Comparison of ENCODE assay signal across 19 cellular contexts in the genomic region with DNA sequence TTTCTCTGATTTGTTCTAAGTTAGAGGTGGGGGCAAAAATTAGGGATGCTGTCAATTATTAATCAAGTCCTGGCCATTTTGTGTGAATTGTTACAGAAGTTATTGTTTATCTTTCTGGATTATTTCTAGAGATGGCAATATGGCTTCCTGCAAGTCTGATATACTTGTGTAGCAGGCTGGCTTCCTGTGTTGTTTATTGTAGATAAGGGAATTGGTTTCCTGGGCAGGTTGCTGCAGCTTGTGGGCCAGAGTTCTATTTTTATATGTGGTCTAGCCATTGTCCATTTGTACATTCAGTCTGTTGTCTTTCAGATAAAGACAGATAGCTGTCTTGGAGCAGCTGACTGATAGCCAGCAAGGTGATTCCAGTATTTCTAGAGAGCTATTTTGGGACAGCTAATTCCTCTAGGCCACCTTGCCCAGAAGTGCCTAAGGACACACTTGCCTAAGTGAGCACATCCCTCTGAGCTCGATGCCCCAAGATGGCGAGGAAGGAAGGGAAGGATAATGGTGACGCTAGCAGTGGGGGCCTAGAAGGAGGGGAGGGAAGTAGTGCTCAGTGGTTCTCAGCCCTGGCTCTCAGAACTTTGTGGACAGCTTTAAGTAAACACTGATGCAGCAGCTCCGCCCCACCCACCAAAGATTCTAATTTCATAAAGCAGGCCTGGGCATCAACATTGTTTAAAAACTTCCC. TPM values are rescaled to one million over a fixed set of nuclear protein-coding genes. Genes with fewer than 3 reads are reported as not detected.
DNase-seq lines count a peak whose midpoint lies in the region; ATAC-seq and TF ChIP-seq lines count a peak whose summit lies in the region.
"Had no signal": no experiment of that assay in that cellular context is flagged by ENCODE, and none has a peak within 500 bp of the region (broad histone marks: within the 10 kb centered on the region; RNA-seq: fewer than 3 reads in every experiment).

No MANE protein-coding gene starts in this region.

- intact Hi-C loops in CD4-positive, alpha-beta T cell (cut with DNase I, micrococcal nuclease) = loop anchor here (2.0 to 10.0 kb wide), 6 partner anchors 211 to 1848 kb away; a partner anchor contains a TSS
- intact Hi-C loops in activated T-helper 1 cell treated with anti-CD3 and anti-CD28 coated beads, Interleukin-12 subunit alpha, Interleukin-12 subunit beta, Interleukin-2, Interleukin-4 antibody, amounts not matched to agents 30 ng/mL and 10 ng/mL and 1 ng/mL, durations not matched to agents 14 hours and 24 hours and 36 hours (cut with micrococcal nuclease) = loop anchor here (1.0 to 10.0 kb wide), 5 partner anchors 212 to 1205 kb away; no protein-coding TSS in a partner anchor

- H2AFZ ChIP-seq in H9 (ENCODE audit: low read length) = no peak overlapping the region

- H3K27ac Mint-ChIP-seq in CD4-positive, alpha-beta T cell = peak overlapping the region; percentile 75
- peak overlapping the region; percentile 35 for H3K27ac Mint-ChIP-seq in activated naive CD8-positive, alpha-beta T cell treated with anti-CD3 and anti-CD28 coated beads, Interleukin-2, amount 50 U/mL, for 24 hours
- H3K27ac Mint-ChIP-seq in activated naive CD4-positive, alpha-beta T cell treated with anti-CD3 and anti-CD28 coated beads, Interleukin-2, amount 50 U/mL, for 72 hours = no peak overlapping the region
- H3K27ac Mint-ChIP-seq in H9 (no peak overlapping the region), glutamatergic neuron (ENCODE audit: unreplicated experiment) (no peak overlapping the region)
- H3K27ac Mint-ChIP-seq in activated T-helper 1 cell treated with anti-CD3 and anti-CD28 coated beads, Interleukin-12 subunit alpha, Interleukin-12 subunit beta, Interleukin-2, Interleukin-4 antibody, amounts not matched to agents 30 ng/mL and 10 ng/mL and 1 ng/mL, durations not matched to agents 14 hours and 24 hours and 36 hours = no peak overlapping the region
- H3K27ac Mint-ChIP-seq: endodermal cell had no signal

- H2BK120ac ChIP-seq in H9 (ENCODE audit: low read depth, low read length, poor library complexity, severe bottlenecking) = no peak overlapping the region

- no peak overlapping the region for H3K18ac ChIP-seq in H9 (ENCODE audit: insufficient read length, low read depth, low read length)

- CTCF ChIA-PET in CD4-positive, alpha-beta T cell (lab: Charles Lee) = interaction anchor here (0.5 to 3.4 kb wide), 3 partner anchors 685 to 1225 kb away, joined by 3 to 17 read pairs (median 4); no protein-coding TSS in a partner anchor

- no peaks in the 10 kb centered on the region for H3K27me3 Mint-ChIP-seq in CD4-positive, alpha-beta T cell
- no peaks in the 10 kb centered on the region for H3K27me3 Mint-ChIP-seq in activated naive CD8-positive, alpha-beta T cell treated with anti-CD3 and anti-CD28 coated beads, Interleukin-2, amount 50 U/mL, for 24 hours
- H3K27me3 Mint-ChIP-seq in H9 (ENCODE audit: low read depth) = no peaks in the 10 kb centered on the region
- H3K27me3 Mint-ChIP-seq in activated T-helper 1 cell treated with anti-CD3 and anti-CD28 coated beads, Interleukin-12 subunit alpha, Interleukin-12 subunit beta, Interleukin-2, Interleukin-4 antibody, amounts not matched to agents 30 ng/mL and 10 ng/mL and 1 ng/mL, durations not matched to agents 14 hours and 24 hours and 36 hours (ENCODE audit: insufficient read depth) = no peaks in the 10 kb centered on the region
- H3K27me3 Mint-ChIP-seq in glutamatergic neuron (ENCODE audit: unreplicated experiment) = peaks cover 3% of the 10 kb centered on the region

- H4K91ac ChIP-seq in H9 (ENCODE audit: insufficient read length, low read depth, low read length) = no peak overlapping the region

- no peak overlapping the region for H3K23ac ChIP-seq in H9 (ENCODE audit: insufficient read length, low read depth, low read length)

- H3K9me3 ChIP-seq in CD4-positive, alpha-beta T cell (ENCODE audit: control insufficient read depth, low read length) = no peaks in the 10 kb centered on the region
- H3K9me3 ChIP-seq in H9 (ENCODE audit: control insufficient read depth, low read depth, low read length) = no peaks in the 10 kb centered on the region
- H3K9me3 ChIP-seq: breast epithelium, gastrocnemius medialis, psoas muscle had no signal

- no peak overlapping the region for H3K4me2 ChIP-seq in H9 (ENCODE audit: insufficient read depth, insufficient read length, low read length)

- H3K9me3 Mint-ChIP-seq in CD4-positive, alpha-beta T cell = no peaks in the 10 kb centered on the region
- no peaks in the 10 kb centered on the region for H3K9me3 Mint-ChIP-seq in activated naive CD8-positive, alpha-beta T cell treated with anti-CD3 and anti-CD28 coated beads, Interleukin-2, amount 50 U/mL, for 24 hours
- H3K9me3 Mint-ChIP-seq in activated naive CD4-positive, alpha-beta T cell treated with anti-CD3 and anti-CD28 coated beads, Interleukin-2, amount 50 U/mL, for 72 hours = no peaks in the 10 kb centered on the region
- no peaks in the 10 kb centered on the region for H3K9me3 Mint-ChIP-seq in H9
- H3K9me3 Mint-ChIP-seq in activated T-helper 1 cell treated with anti-CD3 and anti-CD28 coated beads, Interleukin-12 subunit alpha, Interleukin-12 subunit beta, Interleukin-2, Interleukin-4 antibody, amounts not matched to agents 30 ng/mL and 10 ng/mL and 1 ng/mL, durations not matched to agents 14 hours and 24 hours and 36 hours = no peaks in the 10 kb centered on the region
- no peaks in the 10 kb centered on the region for H3K9me3 Mint-ChIP-seq in glutamatergic neuron (ENCODE audit: unreplicated experiment)
- H3K9me3 Mint-ChIP-seq: endodermal cell had no signal

- H3K36me3 Mint-ChIP-seq in CD4-positive, alpha-beta T cell (ENCODE audit: low read depth) = no peaks in the 10 kb centered on the region
- H3K36me3 Mint-ChIP-seq in activated naive CD8-positive, alpha-beta T cell treated with anti-CD3 and anti-CD28 coated beads, Interleukin-2, amount 50 U/mL, for 24 hours (ENCODE audit: low read depth) = no peaks in the 10 kb centered on the region
- no peaks in the 10 kb centered on the region for H3K36me3 Mint-ChIP-seq in activated naive CD4-positive, alpha-beta T cell treated with anti-CD3 and anti-CD28 coated beads, Interleukin-2, amount 50 U/mL, for 72 hours
- H3K36me3 Mint-ChIP-seq in H9 (ENCODE audit: insufficient read depth in 1 of 3, low read depth in 3 of 3) (no peaks in the 10 kb centered on the region), glutamatergic neuron (ENCODE audit: unreplicated experiment) (no peaks in the 10 kb centered on the region)
- no peaks in the 10 kb centered on the region for H3K36me3 Mint-ChIP-seq in activated T-helper 1 cell treated with anti-CD3 and anti-CD28 coated beads, Interleukin-12 subunit alpha, Interleukin-12 subunit beta, Interleukin-2, Interleukin-4 antibody, amounts not matched to agents 30 ng/mL and 10 ng/mL and 1 ng/mL, durations not matched to agents 14 hours and 24 hours and 36 hours (ENCODE audit: low read depth)

- POLR2A ChIA-PET in CD4-positive, alpha-beta T cell (lab: Charles Lee) = interaction anchor here (1.1 to 2.8 kb wide), 6 partner anchors 24 to 1008 kb away, joined by 3 to 14 read pairs (median 10); a partner anchor contains a TSS

- no peak for DNase-seq in CD4-positive, alpha-beta T cell
- DNase-seq in NCI-H146 (lab: John Stamatoyannopoulos, UW) (peak; percentile 44), myocyte (ENCODE audit: low read depth) (peak; percentile 21), H9 (no peak), glutamatergic neuron (no peak)
- no peak for DNase-seq in activated naive CD8-positive, alpha-beta T cell treated with anti-CD3 and anti-CD28 coated beads, Interleukin-2, amount 50 U/mL, for 24 hours
- DNase-seq in activated naive CD4-positive, alpha-beta T cell treated with anti-CD3 and anti-CD28 coated beads, Interleukin-2, amount 50 U/mL, for 72 hours (ENCODE audit: low spot score in 2 of 2) = no peak
- no peak for DNase-seq in activated T-helper 1 cell treated with anti-CD3 and anti-CD28 coated beads, Interleukin-12 subunit alpha, Interleukin-12 subunit beta, Interleukin-2, Interleukin-4 antibody, amounts not matched to agents 30 ng/mL and 10 ng/mL and 1 ng/mL, durations not matched to agents 14 hours and 24 hours and 36 hours (ENCODE audit: low spot score)
- DNase-seq: activated gamma-delta T cell; DND-41; endodermal cell; gastrocnemius medialis; NCI-H1694; NCI-H524 treated with DMSO at 0.1 percent for 48 hours; psoas muscle; RPMI8226; stimulated activated CD4-positive, alpha-beta T cell treated with anti-CD3 and anti-CD28 coated beads, Interleukin-1b, Interleukin-23, amount 100 ng/mL, for 48 hours had no signal

- no peak overlapping the region for H2BK15ac ChIP-seq in H9 (ENCODE audit: low read depth, low read length)

- no peak for TF ChIP-seq CTCF in CD4-positive, alpha-beta T cell (IDR thresholded peaks at IDR 0.05)
- TF ChIP-seq CTCF in H9 (conservative IDR thresholded peaks at IDR 0.05) = no peak
- TF ChIP-seq CTCF in glutamatergic neuron (IDR thresholded peaks at IDR 0.05; ENCODE audit: partially characterized antibody, unreplicated experiment) = no peak

- H4K8ac ChIP-seq in H9 (replicated peaks; ENCODE audit: insufficient read length, low read depth, low read length) = no peak overlapping the region

- peaks cover 27% of the 10 kb centered on the region for H3K4me1 Mint-ChIP-seq in CD4-positive, alpha-beta T cell (ENCODE audit: low read depth)
- peaks cover 25% of the 10 kb centered on the region for H3K4me1 Mint-ChIP-seq in activated naive CD8-positive, alpha-beta T cell treated with anti-CD3 and anti-CD28 coated beads, Interleukin-2, amount 50 U/mL, for 24 hours
- H3K4me1 Mint-ChIP-seq in H9 (peaks cover 20 to 29% of the 10 kb centered on the region in 2 experiments), glutamatergic neuron (ENCODE audit: low read depth, unreplicated experiment) (no peaks in the 10 kb centered on the region)
- H3K4me1 Mint-ChIP-seq in activated T-helper 1 cell treated with anti-CD3 and anti-CD28 coated beads, Interleukin-12 subunit alpha, Interleukin-12 subunit beta, Interleukin-2, Interleukin-4 antibody, amounts not matched to agents 30 ng/mL and 10 ng/mL and 1 ng/mL, durations not matched to agents 14 hours and 24 hours and 36 hours (ENCODE audit: low read depth) = peaks cover 10% of the 10 kb centered on the region

- H3K4me3 Mint-ChIP-seq in CD4-positive, alpha-beta T cell = no peak overlapping the region
- no peak overlapping the region for H3K4me3 Mint-ChIP-seq in activated naive CD8-positive, alpha-beta T cell treated with anti-CD3 and anti-CD28 coated beads, Interleukin-2, amount 50 U/mL, for 24 hours
- H3K4me3 Mint-ChIP-seq in H9 = no peak overlapping the region
- H3K4me3 Mint-ChIP-seq in activated T-helper 1 cell treated with anti-CD3 and anti-CD28 coated beads, Interleukin-12 subunit alpha, Interleukin-12 subunit beta, Interleukin-2, Interleukin-4 antibody, amounts not matched to agents 30 ng/mL and 10 ng/mL and 1 ng/mL, durations not matched to agents 14 hours and 24 hours and 36 hours = no peak overlapping the region
- H3K4me3 Mint-ChIP-seq in glutamatergic neuron (ENCODE audit: unreplicated experiment) = no peak overlapping the region
- H3K4me3 Mint-ChIP-seq: endodermal cell had no signal

- no peak overlapping the region for H2BK12ac ChIP-seq in H9 (ENCODE audit: insufficient read length, low read depth, low read length)

- no peak overlapping the region for H3K27ac ChIP-seq in CD4-positive, alpha-beta T cell (ENCODE audit: low read depth, low read length)
- H3K27ac ChIP-seq in H9 (ENCODE audit: insufficient read length, low read depth, low read length) = no peak overlapping the region
- H3K27ac ChIP-seq: breast epithelium, gastrocnemius medialis, psoas muscle had no signal

- H2BK20ac ChIP-seq in H9 (ENCODE audit: low read depth, low read length, poor library complexity, severe bottlenecking) = no peak overlapping the region

- no peak overlapping the region for H3K9ac ChIP-seq in H9 (ENCODE audit: extremely low read depth, insufficient read length, low read length)

- no peak overlapping the region for H3K4ac ChIP-seq in H9 (ENCODE audit: low read depth, low read length)

- peak; percentile 23 for ATAC-seq in CD4-positive, alpha-beta T cell (ENCODE audit: poor library complexity)
- no peak for ATAC-seq in activated naive CD8-positive, alpha-beta T cell treated with anti-CD3 and anti-CD28 coated beads, Interleukin-2, amount 50 U/mL, for 24 hours
- no peak for ATAC-seq in activated naive CD4-positive, alpha-beta T cell treated with anti-CD3 and anti-CD28 coated beads, Interleukin-2, amount 50 U/mL, for 72 hours
- ATAC-seq: gastrocnemius medialis had no signal

- H3K14ac ChIP-seq in H9 (ENCODE audit: insufficient read depth, low read length) = no peak overlapping the region

- no peaks in the 10 kb centered on the region; the same call in 1 of the 2 replicates for H3K4me1 ChIP-seq in H9 (ENCODE audit: insufficient read depth, low read length)
- H3K4me1 ChIP-seq: breast epithelium, gastrocnemius medialis, psoas muscle had no signal

- H3K27me3 ChIP-seq in CD4-positive, alpha-beta T cell (ENCODE audit: control insufficient read depth, insufficient read depth, low read length) = no peaks in the 10 kb centered on the region
- H3K27me3 ChIP-seq in H9 (ENCODE audit: insufficient read depth, low read length) = no peaks in the 10 kb centered on the region
- H3K27me3 ChIP-seq: breast epithelium, gastrocnemius medialis had no signal

- H3K79me2 ChIP-seq in H9 (ENCODE audit: insufficient read depth, low read length) = no peaks in the 10 kb centered on the region

- WGBS in H9 (ENCODE audit: extremely low coverage, insufficient read length, low lambda C conversion rate) = no CpG with 5 or more reads among the region's 4 CpGs

- H3K79me1 ChIP-seq in H9 (ENCODE audit: insufficient read depth, low read depth, low read length, poor library complexity, severe bottlenecking) = no peaks in the 10 kb centered on the region

- H3K23me2 ChIP-seq in H9 (ENCODE audit: insufficient read length, low read depth, low read length, poor library complexity, severe bottlenecking) = no peaks in the 10 kb centered on the region

- H2AK5ac ChIP-seq in H9 (ENCODE audit: insufficient read length, low read length) = no peak overlapping the region

- H3K56ac ChIP-seq in H9 (ENCODE audit: insufficient read length, low read depth, low read length) = no peak overlapping the region

- no peak overlapping the region for H4K5ac ChIP-seq in H9 (ENCODE audit: insufficient read length, low read depth, low read length)

- no peaks in the 10 kb centered on the region for H4K20me1 ChIP-seq in H9 (ENCODE audit: control insufficient read depth, insufficient read depth, insufficient read length)

- H3T11ph ChIP-seq in H9 (ENCODE audit: low read length) = no peak overlapping the region

- no peak overlapping the region for H2BK5ac ChIP-seq in H9 (ENCODE audit: insufficient read length, low read length)

RNA-seq across cellular contexts. Expression of a gene that starts 25.5 kb away (rescaled TPM):
- total RNA-seq in CD4-positive, alpha-beta T cell = not detected
- total RNA-seq in myocyte = 7.3 and 7.8 TPM in 2 replicates
- polyA plus RNA-seq in myocyte (2012) = 4.0 TPM
- under 1 TPM in 1 of 2 donors, not detected in 1; 0.34 TPM for total RNA-seq in activated naive CD4-positive, alpha-beta T cell treated with anti-CD3 and anti-CD28 coated beads, Interleukin-2, amount 50 U/mL, for 72 hours
- total RNA-seq in H9 (2021) = not detected in 2 replicates
- not detected in 2 replicates for total RNA-seq in activated T-helper 1 cell treated with anti-CD3 and anti-CD28 coated beads, Interleukin-12 subunit alpha, Interleukin-12 subunit beta, Interleukin-2, Interleukin-4 antibody, amounts not matched to agents 30 ng/mL and 10 ng/mL and 1 ng/mL, durations not matched to agents 14 hours and 24 hours and 36 hours
- not detected for total RNA-seq in glutamatergic neuron (ENCODE audit: unreplicated experiment)
- total RNA-seq: endodermal cell had no signal
- polyA plus RNA-seq: keratinocyte had no signal

RNA-seq across cellular contexts. Expression of a gene that starts 31.7 kb away (rescaled TPM):
- not detected for total RNA-seq in CD4-positive, alpha-beta T cell
- total RNA-seq in myocyte = not detected in 2 replicates
- polyA plus RNA-seq in myocyte (2012) = not detected
- total RNA-seq in activated naive CD4-positive, alpha-beta T cell treated with anti-CD3 and anti-CD28 coated beads, Interleukin-2, amount 50 U/mL, for 72 hours = not detected
- total RNA-seq in H9 (2021) = 0.35 and 0.61 TPM in 2 replicates
- total RNA-seq in activated T-helper 1 cell treated with anti-CD3 and anti-CD28 coated beads, Interleukin-12 subunit alpha, Interleukin-12 subunit beta, Interleukin-2, Interleukin-4 antibody, amounts not matched to agents 30 ng/mL and 10 ng/mL and 1 ng/mL, durations not matched to agents 14 hours and 24 hours and 36 hours = not detected in 2 replicates
- total RNA-seq in glutamatergic neuron (ENCODE audit: unreplicated experiment) = 1.5 TPM
- total RNA-seq: gastrocnemius medialis, psoas muscle had no signal
- polyA plus RNA-seq: keratinocyte had no signal

Comparison
In these comparisons a context has a peak if more than half of its experiments do, and no peak if none do; other contexts are left out.
1. DNase-seq: peak in NCI-H146 (single experiment) and myocyte (single experiment); none in CD4-positive, alpha-beta T cell (0 of 10), activated naive CD8-positive, alpha-beta T cell treated with anti-CD3 and anti-CD28 coated beads, Interleukin-2, amount 50 U/mL, for 24 hours (single experiment), activated naive CD4-positive, alpha-beta T cell treated with anti-CD3 and anti-CD28 coated beads, Interleukin-2, amount 50 U/mL, for 72 hours (0 of 2), H9 (single experiment), activated T-helper 1 cell treated with anti-CD3 and anti-CD28 coated beads, Interleukin-12 subunit alpha, Interleukin-12 subunit beta, Interleukin-2, Interleukin-4 antibody, amounts not matched to agents 30 ng/mL and 10 ng/mL and 1 ng/mL, durations not matched to agents 14 hours and 24 hours and 36 hours (single experiment) and glutamatergic neuron (single experiment).
2. H3K27ac Mint-ChIP-seq: peak in CD4-positive, alpha-beta T cell (single experiment) and activated naive CD8-positive, alpha-beta T cell treated with anti-CD3 and anti-CD28 coated beads, Interleukin-2, amount 50 U/mL, for 24 hours (single experiment); none in activated naive CD4-positive, alpha-beta T cell treated with anti-CD3 and anti-CD28 coated beads, Interleukin-2, amount 50 U/mL, for 72 hours (0 of 2), H9 (0 of 3), activated T-helper 1 cell treated with anti-CD3 and anti-CD28 coated beads, Interleukin-12 subunit alpha, Interleukin-12 subunit beta, Interleukin-2, Interleukin-4 antibody, amounts not matched to agents 30 ng/mL and 10 ng/mL and 1 ng/mL, durations not matched to agents 14 hours and 24 hours and 36 hours (single experiment) and glutamatergic neuron (single experiment).